In the genomic region with DNA sequence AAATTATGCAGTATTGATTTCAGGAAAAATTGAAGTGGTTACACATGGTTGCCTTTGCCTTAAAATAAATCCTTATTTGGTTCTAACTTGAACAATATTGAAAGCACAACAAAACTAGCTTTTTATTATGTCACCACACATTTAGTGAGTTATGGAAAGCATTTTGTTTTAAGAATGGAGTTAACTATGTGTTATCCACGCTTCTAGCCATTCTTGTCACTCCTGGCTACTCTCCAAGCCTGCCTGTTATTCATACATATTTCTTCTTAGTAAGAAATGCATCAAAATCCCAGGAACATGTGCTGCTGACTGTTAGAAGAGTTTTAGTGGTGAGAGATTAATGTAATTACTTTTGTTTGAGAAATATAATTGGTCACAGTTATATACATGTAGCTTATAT, we compare ENCODE assay signal across 16 cellular contexts.
DNase-seq lines count a peak whose midpoint lies in the region; ATAC-seq, FAIRE-seq and TF ChIP-seq lines count a peak whose summit lies in the region.
"Had no signal": no experiment of that assay in that cellular context is flagged by ENCODE, and none has a peak within 500 bp of the region (broad histone marks: within the 10 kb centered on the region; RNA-seq: fewer than 3 reads in every experiment).

No MANE protein-coding gene starts in this region.

- peak overlapping the region; percentile 77 for H3K27ac Mint-ChIP-seq in HFFc6
- H3K27ac Mint-ChIP-seq: activated CD4-positive, alpha-beta memory T cell treated with anti-CD3 and anti-CD28 coated beads, Interleukin-2, amount 10 ng/mL, durations not matched to agents 7 days and 5 days; T-helper 2 cell treated with Interferon-gamma antibody and Interleukin-4, amounts not matched to agents 5 μg/mL and 100 μg/mL, for 36 hours had no signal

- peaks cover 7% of the 10 kb centered on the region for H3K9me3 Mint-ChIP-seq in HFFc6
- H3K9me3 Mint-ChIP-seq: T-helper 2 cell treated with Interferon-gamma antibody and Interleukin-4, amounts not matched to agents 5 μg/mL and 100 μg/mL, for 36 hours had no signal

- DNase-seq in HFFc6 (peak; percentile 50), astrocyte of the hippocampus (ENCODE audit: low read depth, low spot score) (peak; percentile 55), foreskin melanocyte (peak; percentile 6), thoracic aorta (ENCODE audit: low spot score) (no peak), epidermal melanocyte (ENCODE audit: insufficient read length, low spot score) (no peak), cerebellar nuclear complex (lab: John Stamatoyannopoulos, UW) (no peak), D721Med (ENCODE audit: insufficient read length, low spot score) (no peak)
- DNase-seq: activated CD4-positive, alpha-beta memory T cell treated with anti-CD3 and anti-CD28 coated beads, Interleukin-2, amount 10 ng/mL, durations not matched to agents 7 days and 5 days; activated naive CD4-positive, alpha-beta T cell; colonic mucosa; DMS 273 treated with DMSO at 0.1 percent for 48 hours; hypothalamus; NCI-H2081 treated with DMSO at 0.1 percent for 48 hours; retina had no signal

- peaks cover 9% of the 10 kb centered on the region for H3K36me3 Mint-ChIP-seq in HFFc6 (ENCODE audit: low read depth)

- H3K36me3 ChIP-seq in thoracic aorta, result no peaks in the 10 kb centered on the region
- H3K36me3 ChIP-seq: colonic mucosa had no signal

- no peaks in the 10 kb centered on the region for H3K9me3 ChIP-seq in thoracic aorta
- H3K9me3 ChIP-seq: colonic mucosa had no signal

- peaks cover 55% of the 10 kb centered on the region for H3K4me1 Mint-ChIP-seq in HFFc6 (ENCODE audit: low read depth)
- H3K4me1 Mint-ChIP-seq: activated CD4-positive, alpha-beta memory T cell treated with anti-CD3 and anti-CD28 coated beads, Interleukin-2, amount 10 ng/mL, durations not matched to agents 7 days and 5 days had no signal

- ATAC-seq in thoracic aorta (ENCODE audit: insufficient number of reproducible peaks, low FRiP score, low read depth), result no peak

- H3K4me3 ChIP-seq in thoracic aorta, result no peak overlapping the region
- H3K4me3 ChIP-seq: colonic mucosa had no signal

- H3K4me1 ChIP-seq in thoracic aorta (ENCODE audit: control insufficient read depth in 1 of 2, low read depth in 2 of 2), result peaks cover 29 to 68% of the 10 kb centered on the region in 2 donors
- H3K4me1 ChIP-seq: colonic mucosa had no signal

- peak overlapping the region; percentile 75 to 85 for H3K27ac ChIP-seq in thoracic aorta
- H3K27ac ChIP-seq: colonic mucosa, KMS-11 had no signal

- H3K4me3 Mint-ChIP-seq in HFFc6, result peak overlapping the region; percentile 56
- H3K4me3 Mint-ChIP-seq: activated CD4-positive, alpha-beta memory T cell treated with anti-CD3 and anti-CD28 coated beads, Interleukin-2, amount 10 ng/mL, durations not matched to agents 7 days and 5 days; T-helper 2 cell treated with Interferon-gamma antibody and Interleukin-4, amounts not matched to agents 5 μg/mL and 100 μg/mL, for 36 hours had no signal

- H3K27me3 ChIP-seq in thoracic aorta (replicated peaks; ENCODE audit: insufficient read depth), result no peaks in the 10 kb centered on the region
- H3K27me3 ChIP-seq: colonic mucosa had no signal

- TF ChIP-seq CTCF in HFFc6 (IDR thresholded peaks at IDR 0.05), result no peak
- no peak for TF ChIP-seq CTCF in thoracic aorta (IDR thresholded peaks at IDR 0.05)
- TF ChIP-seq CTCF in D721Med (IDR thresholded peaks at IDR 0.05; ENCODE audit: insufficient read depth, missing control alignments), result no peak

- FAIRE-seq in D721Med (lab: Jason Lieb, UNC), result no peak

- no peaks in the 10 kb centered on the region for H3K27me3 Mint-ChIP-seq in HFFc6 (ENCODE audit: insufficient read depth)
- H3K27me3 Mint-ChIP-seq: activated CD4-positive, alpha-beta memory T cell treated with anti-CD3 and anti-CD28 coated beads, Interleukin-2, amount 10 ng/mL, durations not matched to agents 7 days and 5 days had no signal

Comparison
In these comparisons a context has a peak if more than half of its experiments do, and no peak if none do; other contexts are left out.
1. DNase-seq: peak in HFFc6 (single experiment), astrocyte of the hippocampus (single experiment) and foreskin melanocyte (single experiment); none in thoracic aorta (single experiment), epidermal melanocyte (single experiment), cerebellar nuclear complex (0 of 2) and D721Med (single experiment).